18 cellular contexts compared by ENCODE assay signal in the genomic region with DNA sequence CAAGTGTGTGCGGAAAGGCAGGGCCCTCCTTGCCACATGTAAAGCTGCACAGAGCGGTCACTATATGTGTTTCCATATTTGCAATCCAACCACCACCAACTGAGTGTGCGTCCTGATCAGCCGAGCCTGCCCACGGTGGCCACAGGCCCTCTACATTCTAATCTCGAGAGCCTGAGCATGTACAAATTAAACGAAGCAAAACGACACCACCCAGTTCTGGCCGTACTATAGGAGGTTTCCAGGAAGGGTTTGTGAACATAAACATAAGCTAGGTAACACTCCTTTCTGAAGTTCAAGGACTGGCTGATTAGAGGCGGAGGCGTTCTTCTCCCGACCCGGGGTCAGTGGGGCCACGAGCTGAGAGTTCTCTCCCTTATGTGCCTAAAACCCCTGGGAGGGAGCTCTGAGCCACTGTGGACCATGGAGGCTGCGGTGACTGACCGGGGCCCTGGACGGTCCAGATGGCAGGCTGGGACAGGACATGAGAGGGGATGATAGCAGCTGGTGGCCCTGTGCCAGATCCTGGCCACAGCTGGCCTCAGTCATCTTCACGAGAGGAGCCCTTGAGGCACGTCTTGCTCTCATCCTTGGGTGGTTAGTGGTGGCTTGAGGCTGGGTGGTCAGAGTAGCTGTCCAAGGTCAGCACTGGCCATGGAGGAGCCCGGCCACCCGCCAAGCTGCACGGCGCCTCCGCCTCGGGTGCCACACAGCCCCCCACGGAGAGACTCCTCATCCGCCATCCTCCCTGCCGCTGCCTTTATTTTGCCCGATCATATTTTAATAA. TPM values are rescaled to one million over a fixed set of nuclear protein-coding genes. Genes with fewer than 3 reads are reported as not detected.
DNase-seq lines count a peak whose midpoint lies in the region; ATAC-seq and TF ChIP-seq lines count a peak whose summit lies in the region.
"Had no signal": no experiment of that assay in that cellular context is flagged by ENCODE, and none has a peak within 500 bp of the region (broad histone marks: within the 10 kb centered on the region; RNA-seq: fewer than 3 reads in every experiment).

No MANE protein-coding gene starts in this region.

- ATAC-seq in GM18873 (IDR thresholded peaks at IDR 0.05; ENCODE audit: low FRiP score, unreplicated experiment): no peak
- no peak for ATAC-seq in HG03095 (IDR thresholded peaks at IDR 0.05; ENCODE audit: unreplicated experiment)
- ATAC-seq in HG02852 (IDR thresholded peaks at IDR 0.05; ENCODE audit: unreplicated experiment): no peak
- ATAC-seq in HG03457 (IDR thresholded peaks at IDR 0.05; ENCODE audit: unreplicated experiment): no peak
- ATAC-seq: activated CD8-positive, alpha-beta T cell treated with anti-CD3 and anti-CD28 coated beads, Interleukin-2, amount 10 ng/mL, durations not matched to agents 7 days and 5 days; activated T-cell treated with anti-CD3 and anti-CD28 coated beads, Interleukin-2, amount 50 U/mL, for 72 hours; effector memory CD8-positive, alpha-beta T cell had no signal

- no peak overlapping the region for H3K4me3 Mint-ChIP-seq in progenitor cell of endocrine pancreas (ENCODE audit: low read depth)
- H3K4me3 Mint-ChIP-seq: activated CD8-positive, alpha-beta T cell treated with anti-CD3 and anti-CD28 coated beads, Interleukin-2, amount 10 ng/mL, durations not matched to agents 7 days and 5 days; activated naive CD8-positive, alpha-beta T cell; activated T-cell treated with anti-CD3 and anti-CD28 coated beads, Interleukin-2, amount 50 U/mL, for 72 hours; effector memory CD8-positive, alpha-beta T cell; T-helper 1 cell treated with Interleukin-12 subunit alpha and Interleukin-12 subunit beta and Interleukin-4 antibody, amounts not matched to agents 30 μg/mL and 1 μg/mL, for 36 hours had no signal

- no peaks in the 10 kb centered on the region for H3K27me3 Mint-ChIP-seq in progenitor cell of endocrine pancreas
- H3K27me3 Mint-ChIP-seq: activated naive CD8-positive, alpha-beta T cell; effector memory CD8-positive, alpha-beta T cell; naive B cell had no signal

- H3K36me3 Mint-ChIP-seq in progenitor cell of endocrine pancreas (ENCODE audit: insufficient read depth): peaks cover 2% of the 10 kb centered on the region
- H3K36me3 Mint-ChIP-seq: activated naive CD8-positive, alpha-beta T cell; naive B cell had no signal

- peak overlapping the region; percentile 82 for H3K27ac Mint-ChIP-seq in progenitor cell of endocrine pancreas
- H3K27ac Mint-ChIP-seq: activated CD8-positive, alpha-beta T cell treated with anti-CD3 and anti-CD28 coated beads, Interleukin-2, amount 10 ng/mL, durations not matched to agents 7 days and 5 days; activated naive CD8-positive, alpha-beta T cell; T-helper 1 cell treated with Interleukin-12 subunit alpha and Interleukin-12 subunit beta and Interleukin-4 antibody, amounts not matched to agents 30 μg/mL and 1 μg/mL, for 36 hours had no signal

- DNase-seq in DMS79 treated with DMSO at 0.1 percent for 48 hours (lab: John Stamatoyannopoulos, UW) (peak; percentile 57), NCI-H510A (lab: John Stamatoyannopoulos, UW) (peak; percentile 29), islet precursor cell (peak; percentile 47), progenitor cell of endocrine pancreas (ENCODE audit: low spot score, unreplicated experiment) (no peak)
- DNase-seq: activated CD8-positive, alpha-beta T cell treated with anti-CD3 and anti-CD28 coated beads, Interleukin-2, amount 10 ng/mL, durations not matched to agents 7 days and 5 days; activated T-cell treated with anti-CD3 and anti-CD28 coated beads, Interleukin-2, amount 50 U/mL, for 72 hours; effector memory CD8-positive, alpha-beta T cell; naive B cell; NCI-H2029; NCI-H446 treated with DMSO at 0.1 percent for 48 hours; stimulated activated CD4-positive, alpha-beta T cell treated with anti-CD3 and anti-CD28 coated beads, Interleukin-12 subunit alpha, Interleukin-12 subunit beta, amount 100 ng/mL, for 4 hours; tibial artery had no signal

- no peaks in the 10 kb centered on the region for H3K4me1 Mint-ChIP-seq in progenitor cell of endocrine pancreas (ENCODE audit: low read depth)

- H3K9me3 Mint-ChIP-seq in progenitor cell of endocrine pancreas (ENCODE audit: low read depth): no peaks in the 10 kb centered on the region
- H3K9me3 Mint-ChIP-seq: activated T-cell treated with anti-CD3 and anti-CD28 coated beads, Interleukin-2, amount 50 U/mL, for 72 hours; effector memory CD8-positive, alpha-beta T cell; naive B cell; T-helper 1 cell treated with Interleukin-12 subunit alpha and Interleukin-12 subunit beta and Interleukin-4 antibody, amounts not matched to agents 30 μg/mL and 1 μg/mL, for 36 hours had no signal

- no peak for TF ChIP-seq CTCF in progenitor cell of endocrine pancreas (IDR thresholded peaks at IDR 0.05; ENCODE audit: unreplicated experiment)

RNA-seq across cellular contexts. Expression of a gene that starts 39.1 kb away (rescaled TPM):
- total RNA-seq in progenitor cell of endocrine pancreas: 40.4 and 42.7 TPM in 2 replicates
